In the genomic region with DNA sequence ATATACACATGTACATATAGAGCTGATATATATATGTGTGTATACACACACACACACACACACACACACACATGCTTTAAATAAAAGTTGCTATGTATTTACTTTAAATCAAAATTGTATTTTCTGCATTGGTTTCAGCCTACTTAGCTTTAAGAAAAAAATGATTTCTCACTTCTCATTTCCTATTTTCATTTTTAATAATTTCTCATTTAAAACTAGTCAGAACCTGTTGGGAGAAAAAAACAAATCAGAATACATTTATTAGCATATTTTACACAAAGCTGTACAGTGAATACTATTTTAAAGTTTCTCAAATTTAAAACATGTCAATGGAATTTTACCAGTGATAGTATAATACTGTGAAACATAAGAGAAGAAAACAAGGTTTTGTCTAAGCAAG, we compare ENCODE assay signal across 29 cellular contexts.
"Had no signal": no experiment of that assay in that cellular context is flagged by ENCODE, and none has a peak within 500 bp of the region (broad histone marks: within the 10 kb centered on the region; RNA-seq: fewer than 3 reads in every experiment).

No MANE protein-coding gene starts in this region.

- FAIRE-seq: bronchial epithelial cell, TTC549 had no signal

- ATAC-seq: activated CD8-positive, alpha-beta T cell treated with anti-CD3 and anti-CD28 coated beads for 36 hours; activated naive CD8-positive, alpha-beta T cell treated with anti-CD3 and anti-CD28 coated beads, Interleukin-2, amount 50 U/mL, for 24 hours; activated T-cell treated with anti-CD3 and anti-CD28 coated beads, Interleukin-2, amount 50 U/mL, for 4 hours; activated T-cell treated with anti-CD3 and anti-CD28 coated beads, Interleukin-2, amount 50 U/mL, for 72 hours; activated T-helper 17 cell treated with anti-CD3 and anti-CD28 coated beads, Interleukin-2, amount 50 U/mL, for 72 hours had no signal

- DNase-seq: activated B cell treated with CpG ODN at 0.5 μM for 24 hours; activated CD4-positive, alpha-beta memory T cell treated with anti-CD3 and anti-CD28 coated beads for 36 hours; activated CD4-positive, alpha-beta T cell treated with anti-CD3 and anti-CD28 coated beads for 4 hours; activated CD4-positive, alpha-beta T cell treated with anti-CD3 and anti-CD28 coated beads, Interleukin-2, amount 10 ng/mL, durations not matched to agents 24 days and 14 days; activated CD4-positive, alpha-beta T cell treated with anti-CD3 and anti-CD28 coated beads, Interleukin-2, amount 50 U/mL, for 1 hour; activated CD4-positive, alpha-beta T cell treated with anti-CD3 and anti-CD28 coated beads, Interleukin-2, amount 50 U/mL, for 4 hours; activated CD4-positive, CD25-positive, alpha-beta regulatory T cell treated with anti-CD3 and anti-CD28 coated beads, Interleukin-2, amount 50 U/mL, for 72 hours; activated CD8-positive, alpha-beta memory T cell treated with anti-CD3 and anti-CD28 coated beads, Interleukin-2, amount 50 U/mL, for 4 hours; activated CD8-positive, alpha-beta T cell treated with anti-CD3 and anti-CD28 coated beads for 36 hours; activated gamma-delta T cell; activated naive CD4-positive, alpha-beta T cell treated with anti-CD3 and anti-CD28 coated beads, Interleukin-2, amount 10 ng/mL, durations not matched to agents 7 days and 5 days; activated naive CD4-positive, alpha-beta T cell treated with Interleukin-2 at 50 U/mL for 16 hours; activated naive CD8-positive, alpha-beta T cell treated with anti-CD3 and anti-CD28 coated beads, Interleukin-2, amount 10 ng/mL, durations not matched to agents 7 days and 5 days; activated naive CD8-positive, alpha-beta T cell treated with anti-CD3 and anti-CD28 coated beads, Interleukin-2, amount 50 U/mL, for 24 hours; activated T-cell treated with anti-CD3 and anti-CD28 coated beads for 4 hours; activated T-cell treated with anti-CD3 and anti-CD28 coated beads, Interleukin-2, amount 50 U/mL, for 1 hour; activated T-cell treated with anti-CD3 and anti-CD28 coated beads, Interleukin-2, amount 50 U/mL, for 4 hours; activated T-cell treated with anti-CD3 and anti-CD28 coated beads, Interleukin-2, amount 50 U/mL, for 72 hours; amygdala; anterior cingulate cortex; caudate nucleus; T-helper 2 cell; T-helper 9 cell had no signal

- H3K4me3 ChIP-seq: ascending aorta, cardiac muscle cell had no signal

- H3K27me3 ChIP-seq: ascending aorta, cardiac muscle cell had no signal

- H3K27ac ChIP-seq: ascending aorta, cardiac muscle cell, VCaP had no signal

- H3K9me3 ChIP-seq: ascending aorta had no signal

- H3K4me1 ChIP-seq: ascending aorta had no signal

- H3K36me3 ChIP-seq: ascending aorta, cardiac muscle cell had no signal
